8 cellular contexts compared by ENCODE assay signal in the genomic region with DNA sequence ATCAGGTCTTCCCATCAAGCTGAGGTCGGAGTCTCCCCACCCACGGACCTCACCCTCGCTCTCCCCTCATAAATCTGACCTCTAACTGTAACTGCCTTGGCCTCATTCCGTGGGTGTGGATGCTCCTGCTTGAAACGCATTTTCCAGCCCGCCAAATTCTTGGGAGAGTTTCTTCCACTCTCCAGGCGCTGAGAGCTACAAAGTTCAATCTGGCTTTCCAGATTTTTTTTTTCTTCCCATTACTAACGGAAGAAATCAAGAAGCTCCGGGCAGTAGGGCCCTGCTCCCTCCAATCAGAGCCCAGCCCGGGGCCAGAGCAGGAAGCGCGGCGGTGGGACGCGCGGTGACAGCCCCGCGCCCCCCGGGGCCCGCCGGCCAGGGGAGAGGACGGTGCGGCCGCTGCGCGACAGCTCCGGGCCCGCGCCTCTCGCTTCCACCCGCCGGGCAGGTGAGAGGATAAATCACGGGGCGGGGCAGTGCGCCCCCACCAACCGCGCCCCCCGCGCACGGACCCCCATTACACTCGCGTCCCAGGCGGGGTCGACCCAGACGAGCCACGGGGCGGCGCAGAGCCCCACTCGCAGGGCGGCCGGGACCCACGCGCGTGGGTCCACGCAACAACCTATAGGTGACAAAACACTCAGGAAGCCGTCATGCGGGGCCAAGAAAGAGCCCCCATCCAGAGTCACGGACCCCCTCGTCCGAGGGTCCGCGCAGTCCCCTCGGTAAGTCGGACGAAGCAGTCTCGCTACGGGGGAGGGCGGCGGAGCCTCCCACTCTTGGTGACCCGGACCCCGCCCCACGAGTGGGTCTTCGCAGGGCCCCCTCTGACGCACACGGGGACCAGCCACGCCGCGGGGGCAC. TPM values are rescaled to one million over a fixed set of nuclear protein-coding genes. Genes with fewer than 3 reads are reported as not detected.
DNase-seq lines count a peak whose midpoint lies in the region; ATAC-seq, FAIRE-seq and TF ChIP-seq lines count a peak whose summit lies in the region.

No MANE protein-coding gene starts in this region.

- no peak for FAIRE-seq in A549 (lab: Jason Lieb, UNC)

- H3K4me1 ChIP-seq in A549 = peaks cover 61% of the 10 kb centered on the region
- peaks cover 12% of the 10 kb centered on the region for H3K4me1 ChIP-seq in HUES64 (ENCODE audit: insufficient read depth, low read length)

- ATAC-seq in A549 (peak; percentile 71 to 73), left ventricle myocardium superior (peak; percentile 58), GM18867 (IDR thresholded peaks at IDR 0.05; ENCODE audit: unreplicated experiment) (no peak), HG03432 (IDR thresholded peaks at IDR 0.05; ENCODE audit: unreplicated experiment) (no peak)

- TF ChIP-seq EP300 in A549 (IDR thresholded peaks at IDR 0.05) = no peak

- TF ChIP-seq POLR2A in A549 (IDR thresholded peaks at IDR 0.05; ENCODE audit: low read length) = no peak

- H3K36me3 ChIP-seq in HUES64 (ENCODE audit: insufficient read depth, low read length) = no peaks in the 10 kb centered on the region

- POLR2A ChIA-PET in A549 (lab: Yijun Ruan, JAX) = interaction anchor here (1.0 to 1.4 kb wide), 5 partner anchors 9 to 62 kb away, joined by 3 to 4 read pairs (median 3); no protein-coding TSS in a partner anchor

- H3K27ac ChIP-seq in A549 (peak overlapping the region; percentile 93 to 100), HUES64 (ENCODE audit: low read depth, low read length) (no peak overlapping the region)

- peak overlapping the region; percentile 70 for H3K27ac Mint-ChIP-seq in activated naive CD8-positive, alpha-beta T cell treated with anti-CD3 and anti-CD28 coated beads for 36 hours

- no peaks in the 10 kb centered on the region for H3K9me3 Mint-ChIP-seq in activated naive CD8-positive, alpha-beta T cell treated with anti-CD3 and anti-CD28 coated beads for 36 hours

- no peak for TF ChIP-seq CTCF in A549 (IDR thresholded peaks at IDR 0.05)

- H3K9me3 ChIP-seq in A549 (no peaks in the 10 kb centered on the region), HUES64 (ENCODE audit: insufficient read depth, low read depth, low read length) (no peaks in the 10 kb centered on the region)

- no peak for TF ChIP-seq RAD21 in A549 (conservative IDR thresholded peaks at IDR 0.05 in 1 of 2, IDR thresholded peaks at IDR 0.05 in 1 of 2)

- H3K36me3 Mint-ChIP-seq in activated naive CD8-positive, alpha-beta T cell treated with anti-CD3 and anti-CD28 coated beads for 36 hours = peaks cover 6% of the 10 kb centered on the region

- H3K4me2 ChIP-seq in A549 = peak overlapping the region; percentile 95

- peak overlapping the region; percentile 83 for H3K4me3 Mint-ChIP-seq in activated naive CD8-positive, alpha-beta T cell treated with anti-CD3 and anti-CD28 coated beads for 36 hours

- peak overlapping the region; percentile 98 for H3K4me3 ChIP-seq in A549
- peak overlapping the region; percentile 74 for H3K4me3 ChIP-seq in HUES64 (ENCODE audit: low read length)

- peak in 1 of 2 experiments; percentile 21 for DNase-seq in A549 (ENCODE audit: low read depth in 1 of 2, low spot score in 1 of 2)
- DNase-seq in activated naive CD8-positive, alpha-beta T cell treated with anti-CD3 and anti-CD28 coated beads for 36 hours = no peak
- peak; percentile 63 for DNase-seq in left ventricle myocardium superior
- peak; percentile 20 for DNase-seq in renal cortical epithelial cell (ENCODE audit: low read depth)
- no peak for DNase-seq in NCI-H1105 treated with DMSO at 0.1 percent for 48 hours (lab: John Stamatoyannopoulos, UW)

- peaks cover 34% of the 10 kb centered on the region for H3K4me1 Mint-ChIP-seq in activated naive CD8-positive, alpha-beta T cell treated with anti-CD3 and anti-CD28 coated beads for 36 hours

- CTCF ChIA-PET in A549 (lab: Yijun Ruan, JAX) = interaction anchor here (0.6 to 4.5 kb wide), 10 partner anchors 9 to 179 kb away, joined by 3 to 17 read pairs (median 4); no protein-coding TSS in a partner anchor

- intact Hi-C loops in left ventricle myocardium superior (cut with micrococcal nuclease) = no loop called here

- H3K9ac ChIP-seq in HUES64 (ENCODE audit: low read depth, low read length) = peak overlapping the region; percentile 68

- peaks cover 12% of the 10 kb centered on the region; the same call in 1 of the 2 replicates for H3K27me3 ChIP-seq in HUES64 (ENCODE audit: insufficient read depth, low read length)

- WGBS in A549 (ENCODE audit: missing lambda C conversion rate) = 5% methylated on average over 15 of the region's 78 CpGs
- WGBS in HUES64 = 1% methylated on average over 78 of the region's 78 CpGs

- H3K27me3 Mint-ChIP-seq in activated naive CD8-positive, alpha-beta T cell treated with anti-CD3 and anti-CD28 coated beads for 36 hours = peaks cover 15% of the 10 kb centered on the region

TF ChIP-seq in A549, 52 proteins besides CTCF, POLR2A, EP300 and RAD21:
- 0 out of 5 replicates have a peak, but pooled peaks of 1 of the 2 experiments have one; percentile 17 for TF ChIP-seq JUN (IDR thresholded peaks at IDR 0.05)
- TF ChIP-seq, protein P1, sequence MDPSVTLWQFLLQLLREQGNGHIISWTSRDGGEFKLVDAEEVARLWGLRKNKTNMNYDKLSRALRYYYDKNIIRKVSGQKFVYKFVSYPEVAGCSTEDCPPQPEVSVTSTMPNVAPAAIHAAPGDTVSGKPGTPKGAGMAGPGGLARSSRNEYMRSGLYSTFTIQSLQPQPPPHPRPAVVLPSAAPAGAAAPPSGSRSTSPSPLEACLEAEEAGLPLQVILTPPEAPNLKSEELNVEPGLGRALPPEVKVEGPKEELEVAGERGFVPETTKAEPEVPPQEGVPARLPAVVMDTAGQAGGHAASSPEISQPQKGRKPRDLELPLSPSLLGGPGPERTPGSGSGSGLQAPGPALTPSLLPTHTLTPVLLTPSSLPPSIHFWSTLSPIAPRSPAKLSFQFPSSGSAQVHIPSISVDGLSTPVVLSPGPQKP (IDR thresholded peaks at IDR 0.05; ENCODE audit: low read depth, low read length) = no peak
- no peak for TF ChIP-seq CEBPB (IDR thresholded peaks at IDR 0.05)

RNA-seq across cellular contexts. Expression of a gene that starts 0.9 kb away (rescaled TPM):
- polyA plus RNA-seq in A549 (2011; rRNA removed) (18.9 and 25.4 TPM in 2 replicates), A549 (2017; fragmentation: RNase III; extraction: RNeasy Plus Mini Kit Qiagen cat#74134 plus additional on column Dnase treatment) (29.6 to 37.6 TPM (median 33.0 TPM) in 3 replicates)
- 20.3 and 26.9 TPM in 2 replicates for polyA plus RNA-seq in A549 (2012; cell fraction: cytosol; rRNA removed)
- 38.1 and 45.2 TPM in 2 replicates for polyA plus RNA-seq in A549 (2012; cell fraction: nucleus; rRNA removed)
- 32.4 and 38.2 TPM in 2 replicates for polyA minus RNA-seq in A549 (2011; rRNA and poly(A)+ RNA removed)
- 6.5 TPM for polyA plus RNA-seq in HUES64 (2013, experiment 1 of 2)
- 8.5 TPM for polyA plus RNA-seq in HUES64 (2013, experiment 2 of 2)
- 10 to 100 TPM; 13.6 to 13.8 TPM for total RNA-seq in activated naive CD8-positive, alpha-beta T cell treated with anti-CD3 and anti-CD28 coated beads for 36 hours
- total RNA-seq in left ventricle myocardium superior (7.7 TPM), renal cortical epithelial cell (20.0 and 27.2 TPM in 2 replicates)

Comparison
In these comparisons a context has a peak if more than half of its experiments do, and no peak if none do; other contexts are left out.
1. ATAC-seq: peak in A549 (2 of 2) and left ventricle myocardium superior (single experiment); none in GM18867 (single experiment) and HG03432 (single experiment).
2. DNase-seq: peak in left ventricle myocardium superior (single experiment) and renal cortical epithelial cell (single experiment); none in activated naive CD8-positive, alpha-beta T cell treated with anti-CD3 and anti-CD28 coated beads for 36 hours (single experiment) and NCI-H1105 treated with DMSO at 0.1 percent for 48 hours (single experiment).